Comparison of ENCODE assay signal across 8 cellular contexts in genomic region chr17:80259642-80260535, GRCh38. TPM values are rescaled to one million over a fixed set of nuclear protein-coding genes. Genes with fewer than 3 reads are reported as not detected.
DNase-seq lines count a peak whose midpoint lies in the region; ATAC-seq and TF ChIP-seq lines count a peak whose summit lies in the region.

No MANE protein-coding gene starts in this region.

- H3K4me1 ChIP-seq in OCI-LY1 (ENCODE audit: insufficient read depth, low read length, severe bottlenecking) (peaks cover 48% of the 10 kb centered on the region), stomach (peaks cover 41 to 56% (median 49%) of the 10 kb centered on the region in 4 donors)
- H3K4me1 ChIP-seq in naive thymus-derived CD4-positive, alpha-beta T cell (ENCODE audit: control insufficient read depth in 2 of 2, insufficient read depth in 2 of 2, low read length in 2 of 2), result peaks cover 22 to 33% of the 10 kb centered on the region in 2 donors

- peak; percentile 35 for DNase-seq in G401 (ENCODE audit: low spot score)
- peak; percentile 77 for DNase-seq in activated T-helper 1 cell treated with Interleukin-2 at 50 U/mL for 16 hours (ENCODE audit: low read depth)
- DNase-seq in fibroblast of gingiva (ENCODE audit: low read depth), result peak; percentile 78
- DNase-seq in naive thymus-derived CD4-positive, alpha-beta T cell, result peak; percentile 69 to 87 (median 75)
- DNase-seq in stomach, result peak; percentile 66

- TF ChIP-seq POLR2A in stomach (IDR thresholded peaks at IDR 0.05), result no peak

- H3K9ac ChIP-seq in OCI-LY1 (ENCODE audit: low read length), result peak overlapping the region; percentile 66

- no peaks in the 10 kb centered on the region for H3K9me2 ChIP-seq in OCI-LY1 (ENCODE audit: low read depth, low read length)

- peaks cover 20 to 61% (median 44%) of the 10 kb centered on the region in 7 donors for H3K4me1 Mint-ChIP-seq in naive thymus-derived CD4-positive, alpha-beta T cell

- 9 to 23% (median 16%) methylated on average over 35 to 79 of the region's 79 CpGs for WGBS in stomach, 5 donors

- H4K20me1 ChIP-seq in OCI-LY1 (ENCODE audit: insufficient read depth, low read length), result no peaks in the 10 kb centered on the region

- H3K4me3 Mint-ChIP-seq in naive thymus-derived CD4-positive, alpha-beta T cell, result peak overlapping the region; percentile 82 to 95 (median 88)

- H2AFZ ChIP-seq in OCI-LY1 (ENCODE audit: low read length), result no peak overlapping the region

- H3K36me3 ChIP-seq in OCI-LY1 (ENCODE audit: insufficient read depth, low read length) (no peaks in the 10 kb centered on the region), stomach (peaks cover 0 to 6% (median 0%) of the 10 kb centered on the region in 4 donors)
- peaks cover 0 to 5% (median 0%) of the 10 kb centered on the region in 3 experiments for H3K36me3 ChIP-seq in naive thymus-derived CD4-positive, alpha-beta T cell (ENCODE audit: control insufficient read depth in 2 of 3, insufficient read depth in 3 of 3, low read length in 3 of 3)

- H3F3A ChIP-seq in OCI-LY1 (ENCODE audit: insufficient read depth, low read length), result 0 out of 2 replicates have a peak, but pooled peaks cover 5% of the 10 kb centered on the region

- H3K4me3 ChIP-seq in OCI-LY1 (ENCODE audit: low read depth, low read length, poor library complexity, severe bottlenecking) (peak overlapping the region; percentile 66), stomach (peak overlapping the region; percentile 59 to 74 (median 65))
- H3K4me3 ChIP-seq in naive thymus-derived CD4-positive, alpha-beta T cell (ENCODE audit: low read length), result peak overlapping the region; percentile 48

- peak overlapping the region; percentile 92 to 99 (median 95) for H3K27ac Mint-ChIP-seq in naive thymus-derived CD4-positive, alpha-beta T cell

- CTCF ChIA-PET in naive thymus-derived CD4-positive, alpha-beta T cell (lab: Charles Lee), result no interaction called here

- no peak for TF ChIP-seq EP300 in stomach (IDR thresholded peaks at IDR 0.05)

- H3K4me2 ChIP-seq in OCI-LY1 (ENCODE audit: low read length), result peak overlapping the region; percentile 75

- POLR2A ChIA-PET in naive thymus-derived CD4-positive, alpha-beta T cell (lab: Charles Lee), result interaction anchor here (1.2 to 2.3 kb wide), 3 partner anchors 11 to 40 kb away, joined by 3 to 14 read pairs (median 8); partner anchors contain the start of genes SGSH and SLC26A11

- in situ Hi-C loops in G401 (cut with HindIII; ENCODE audit: low sequenced_read_pairs), result no loop called here

- peaks cover 0 to 12% (median 0%) of the 10 kb centered on the region in 5 donors for H3K36me3 Mint-ChIP-seq in naive thymus-derived CD4-positive, alpha-beta T cell

- intact Hi-C loops in naive thymus-derived CD4-positive, alpha-beta T cell (cut with micrococcal nuclease), result loop anchor here (1.0 to 10.0 kb wide), 8 partner anchors 42 to 1667 kb away; partner anchors contain the start of genes CEP131 (in 2 of the 2), EIF4A3 (in 1 of the 2), FAAP100 (in 1 of the 2) and GAA (in 1 of the 2)
- intact Hi-C loops in stomach (cut with DNase I; ENCODE audit: low total_unique reads), result no loop called here

- ATAC-seq in HG02763 (IDR thresholded peaks at IDR 0.05; ENCODE audit: unreplicated experiment) (peak; percentile 39), GM18511 (IDR thresholded peaks at IDR 0.05; ENCODE audit: unreplicated experiment) (no peak)
- peak; percentile 87 for ATAC-seq in naive thymus-derived CD4-positive, alpha-beta T cell

- no peak for TF ChIP-seq CTCF in OCI-LY1 (IDR thresholded peaks at IDR 0.05; ENCODE audit: low read length)
- TF ChIP-seq CTCF in stomach (IDR thresholded peaks at IDR 0.05), result no peak

- H3K9me3 Mint-ChIP-seq in naive thymus-derived CD4-positive, alpha-beta T cell, result peaks cover 0 to 1% (median 0%) of the 10 kb centered on the region in 11 donors

- H3K79me2 ChIP-seq in OCI-LY1 (ENCODE audit: insufficient read depth, low read length), result no peaks in the 10 kb centered on the region

- H3K9me3 ChIP-seq in OCI-LY1 (ENCODE audit: low read length), result no peaks in the 10 kb centered on the region
- H3K9me3 ChIP-seq in naive thymus-derived CD4-positive, alpha-beta T cell (ENCODE audit: control insufficient read depth in 2 of 3, low read length in 3 of 3), result no peaks in the 10 kb centered on the region
- no peaks in the 10 kb centered on the region for H3K9me3 ChIP-seq in stomach

- H3K27ac ChIP-seq in OCI-LY1 (ENCODE audit: low read depth, low read length, poor library complexity, severe bottlenecking), result no peak overlapping the region
- peak overlapping the region; percentile 98 for H3K27ac ChIP-seq in naive thymus-derived CD4-positive, alpha-beta T cell (ENCODE audit: low read depth, low read length)
- peak overlapping the region; percentile 86 to 98 (median 94) for H3K27ac ChIP-seq in stomach

- peaks cover 0 to 2% (median 0%) of the 10 kb centered on the region in 5 donors for H3K27me3 Mint-ChIP-seq in naive thymus-derived CD4-positive, alpha-beta T cell

- H3K27me3 ChIP-seq in OCI-LY1 (ENCODE audit: insufficient read depth, low read length) (no peaks in the 10 kb centered on the region), stomach (no peaks in the 10 kb centered on the region)
- H3K27me3 ChIP-seq in naive thymus-derived CD4-positive, alpha-beta T cell (ENCODE audit: control insufficient read depth in 2 of 2, insufficient read depth in 2 of 2, low read length in 2 of 2), result no peaks in the 10 kb centered on the region

RNA-seq across cellular contexts. Expression of gene RNF213, which starts 0.8 kb away (rescaled TPM):
- total RNA-seq in G401 (2014; rRNA removed; shearing (Covaris generic)), result 12.9 and 15.2 TPM in 2 replicates
- total RNA-seq in naive thymus-derived CD4-positive, alpha-beta T cell, result 100 to 1,000 TPM; 317 to 775 (median 426) TPM
- 10 to 100 TPM; 33.3 to 49.6 TPM for polyA plus RNA-seq in naive thymus-derived CD4-positive, alpha-beta T cell
- total RNA-seq in stomach, result 100 to 1,000 TPM in 4 of 5 donors, 10 to 100 TPM in 1; 84.8 to 358 (median 208) TPM
- polyA plus RNA-seq in stomach, result 10 to 100 TPM; 12.3 to 29.6 (median 12.4) TPM

RNA-seq across cellular contexts. Expression of gene SLC26A11, which starts 39.7 kb away (rescaled TPM):
- total RNA-seq in G401 (2014; rRNA removed; shearing (Covaris generic)), result 16.7 and 19.0 TPM in 2 replicates
- total RNA-seq in naive thymus-derived CD4-positive, alpha-beta T cell, result 10 to 100 TPM in 4 of 5 experiments, 1 to 10 TPM in 1; 7.9 to 87.5 (median 67.5) TPM
- 1 to 10 TPM; 3.7 to 7.3 TPM for polyA plus RNA-seq in naive thymus-derived CD4-positive, alpha-beta T cell
- 10 to 100 TPM in 3 of 5 donors, 1 to 10 TPM in 2; 2.3 to 93.3 (median 10.1) TPM for total RNA-seq in stomach
- 1 to 10 TPM; 2.6 to 8.7 (median 3.0) TPM for polyA plus RNA-seq in stomach

RNA-seq across cellular contexts. Expression of gene SGSH, which starts 39.8 kb away (rescaled TPM):
- 19.8 and 31.7 TPM in 2 replicates for total RNA-seq in G401 (2014; rRNA removed; shearing (Covaris generic))
- total RNA-seq in naive thymus-derived CD4-positive, alpha-beta T cell, result 100 to 1,000 TPM in 4 of 5 experiments, 10 to 100 TPM in 1; 32.8 to 181 (median 147) TPM
- polyA plus RNA-seq in naive thymus-derived CD4-positive, alpha-beta T cell, result 10 to 100 TPM; 31.1 to 55.2 TPM
- 100 to 1,000 TPM in 2 of 5 donors, 10 to 100 TPM in 3; 15.8 to 307 (median 54.2) TPM for total RNA-seq in stomach
- 10 to 100 TPM; 15.7 to 30.1 (median 25.2) TPM for polyA plus RNA-seq in stomach
